In genomic region chr5:171402751-171403150, GRCh38 we compare ENCODE assay signal across 2 cellular contexts. TPM values are rescaled to one million over a fixed set of nuclear protein-coding genes. Genes with fewer than 3 reads are reported as not detected.
"Had no signal": no experiment of that assay in that cellular context is flagged by ENCODE, and none has a peak within 500 bp of the region (broad histone marks: within the 10 kb centered on the region; RNA-seq: fewer than 3 reads in every experiment).

No MANE protein-coding gene starts in this region.

RNA-seq across cellular contexts. Expression of gene FGF18, which starts 16.7 kb away (rescaled TPM):
- total RNA-seq: MCF 10A, NCI-H460 had no signal
